8 cellular contexts compared by ENCODE assay signal in genomic region chr14:90330203-90331196, GRCh38. TPM values are rescaled to one million over a fixed set of nuclear protein-coding genes. Genes with fewer than 3 reads are reported as not detected.
DNase-seq lines count a peak whose midpoint lies in the region; ATAC-seq lines count a peak whose summit lies in the region.

No MANE protein-coding gene starts in this region.

- H3K27me3 Mint-ChIP-seq in activated CD4-positive, alpha-beta T cell treated with anti-CD3 and anti-CD28 coated beads for 36 hours: peaks cover 1% of the 10 kb centered on the region
- peaks cover 17% of the 10 kb centered on the region for H3K27me3 Mint-ChIP-seq in activated T-helper 1 cell treated with anti-CD3 and anti-CD28 coated beads, Interleukin-12 subunit alpha, Interleukin-12 subunit beta, Interleukin-2, Interleukin-4 antibody, amounts not matched to agents 30 ng/mL and 10 ng/mL and 1 ng/mL, durations not matched to agents 14 hours and 24 hours and 36 hours (ENCODE audit: insufficient read depth)

- H3K36me3 ChIP-seq in iPS-20b (ENCODE audit: insufficient read depth, low read depth, low read length) (no peaks in the 10 kb centered on the region), subcutaneous abdominal adipose tissue (ENCODE audit: control insufficient read depth in 5 of 5, insufficient read depth in 5 of 5, low read length in 5 of 5) (no peaks in the 10 kb centered on the region)

- H3K4me3 ChIP-seq in iPS-20b (ENCODE audit: low read length): peak overlapping the region; percentile 84
- H3K4me3 ChIP-seq in subcutaneous abdominal adipose tissue (ENCODE audit: low read depth in 1 of 5, low read length in 5 of 5): peak overlapping the region; percentile 79 to 96 (median 90)

- no peak for ATAC-seq in activated CD4-positive, alpha-beta T cell treated with anti-CD3 and anti-CD28 coated beads for 36 hours
- no peak for ATAC-seq in HG02678 (IDR thresholded peaks at IDR 0.05; ENCODE audit: unreplicated experiment)
- ATAC-seq in GM18519 (IDR thresholded peaks at IDR 0.05; ENCODE audit: low FRiP score, unreplicated experiment): no peak

- intact Hi-C loops in activated CD4-positive, alpha-beta T cell treated with anti-CD3 and anti-CD28 coated beads for 36 hours (cut with DNase I, micrococcal nuclease): loop anchor here in 1 of 2 experiments (1.0 to 5.0 kb wide), 5 partner anchors 53 to 732 kb away; partner anchors contain the start of genes CALM1, PSMC1, RPS6KA5 and TDP1
- intact Hi-C loops in activated T-helper 1 cell treated with anti-CD3 and anti-CD28 coated beads, Interleukin-12 subunit alpha, Interleukin-12 subunit beta, Interleukin-2, Interleukin-4 antibody, amounts not matched to agents 30 ng/mL and 10 ng/mL and 1 ng/mL, durations not matched to agents 14 hours and 24 hours and 36 hours (cut with micrococcal nuclease): loop anchor here (1.0 to 5.0 kb wide), 6 partner anchors 53 to 497 kb away; partner anchors contain the start of genes CALM1, PSMC1 and TDP1

- no peaks in the 10 kb centered on the region for H3K9me3 Mint-ChIP-seq in activated CD4-positive, alpha-beta T cell treated with anti-CD3 and anti-CD28 coated beads for 36 hours (ENCODE audit: low read depth)
- no peaks in the 10 kb centered on the region for H3K9me3 Mint-ChIP-seq in activated T-helper 1 cell treated with anti-CD3 and anti-CD28 coated beads, Interleukin-12 subunit alpha, Interleukin-12 subunit beta, Interleukin-2, Interleukin-4 antibody, amounts not matched to agents 30 ng/mL and 10 ng/mL and 1 ng/mL, durations not matched to agents 14 hours and 24 hours and 36 hours

- H3K9me3 ChIP-seq in iPS-20b (ENCODE audit: insufficient read depth, low read depth, low read length): no peaks in the 10 kb centered on the region
- H3K9me3 ChIP-seq in subcutaneous abdominal adipose tissue (ENCODE audit: control insufficient read depth in 5 of 5, low read length in 5 of 5): no peaks in the 10 kb centered on the region

- no peak for DNase-seq in activated CD4-positive, alpha-beta T cell treated with anti-CD3 and anti-CD28 coated beads for 36 hours
- DNase-seq in activated CD4-positive, alpha-beta T cell treated with anti-CD3 and anti-CD28 coated beads, Interleukin-2, amount 50 U/mL, for 1 hour: no peak
- DNase-seq in activated T-helper 1 cell treated with anti-CD3 and anti-CD28 coated beads, Interleukin-12 subunit alpha, Interleukin-12 subunit beta, Interleukin-2, Interleukin-4 antibody, amounts not matched to agents 30 ng/mL and 10 ng/mL and 1 ng/mL, durations not matched to agents 14 hours and 24 hours and 36 hours (ENCODE audit: low spot score): no peak
- DNase-seq in DMS153 (lab: John Stamatoyannopoulos, UW): no peak

- peaks cover 23% of the 10 kb centered on the region for H3K4me1 Mint-ChIP-seq in activated CD4-positive, alpha-beta T cell treated with anti-CD3 and anti-CD28 coated beads for 36 hours
- H3K4me1 Mint-ChIP-seq in activated T-helper 1 cell treated with anti-CD3 and anti-CD28 coated beads, Interleukin-12 subunit alpha, Interleukin-12 subunit beta, Interleukin-2, Interleukin-4 antibody, amounts not matched to agents 30 ng/mL and 10 ng/mL and 1 ng/mL, durations not matched to agents 14 hours and 24 hours and 36 hours (ENCODE audit: low read depth): peaks cover 26% of the 10 kb centered on the region

- peak overlapping the region; percentile 89 for H3K4me3 Mint-ChIP-seq in activated CD4-positive, alpha-beta T cell treated with anti-CD3 and anti-CD28 coated beads for 36 hours
- peak overlapping the region; percentile 93 for H3K4me3 Mint-ChIP-seq in activated T-helper 1 cell treated with anti-CD3 and anti-CD28 coated beads, Interleukin-12 subunit alpha, Interleukin-12 subunit beta, Interleukin-2, Interleukin-4 antibody, amounts not matched to agents 30 ng/mL and 10 ng/mL and 1 ng/mL, durations not matched to agents 14 hours and 24 hours and 36 hours

- H3K9ac ChIP-seq in iPS-20b (ENCODE audit: low read depth, low read length): peak overlapping the region; percentile 92; the same call in 1 of the 2 replicates
- peak overlapping the region in 4 of 5 donors; percentile 64 to 88 (median 84) for H3K9ac ChIP-seq in subcutaneous abdominal adipose tissue (ENCODE audit: low read length in 5 of 5)

- H3K27me3 ChIP-seq in iPS-20b (ENCODE audit: insufficient read depth, low read length) (peaks cover 18% of the 10 kb centered on the region), subcutaneous abdominal adipose tissue (ENCODE audit: control insufficient read depth in 5 of 5, insufficient read depth in 4 of 5, low read length in 5 of 5) (no peaks in the 10 kb centered on the region)

- H3K27ac ChIP-seq in iPS-20b (ENCODE audit: low read length): no peak overlapping the region
- H3K27ac ChIP-seq in subcutaneous abdominal adipose tissue (ENCODE audit: low read depth, low read length): peak overlapping the region; percentile 65

- CTCF ChIA-PET in activated CD4-positive, alpha-beta T cell treated with anti-CD3 and anti-CD28 coated beads for 36 hours (lab: Charles Lee): interaction anchor here (1.2 kb wide), 1 partner anchor 367 kb away, joined by 4 read pairs; no protein-coding TSS in a partner anchor

- peak overlapping the region; percentile 93 for H3K27ac Mint-ChIP-seq in activated CD4-positive, alpha-beta T cell treated with anti-CD3 and anti-CD28 coated beads for 36 hours
- peak overlapping the region; percentile 88 for H3K27ac Mint-ChIP-seq in activated T-helper 1 cell treated with anti-CD3 and anti-CD28 coated beads, Interleukin-12 subunit alpha, Interleukin-12 subunit beta, Interleukin-2, Interleukin-4 antibody, amounts not matched to agents 30 ng/mL and 10 ng/mL and 1 ng/mL, durations not matched to agents 14 hours and 24 hours and 36 hours

- H3K4me1 ChIP-seq in iPS-20b (ENCODE audit: insufficient read depth, low read length) (no peaks in the 10 kb centered on the region), subcutaneous abdominal adipose tissue (ENCODE audit: control insufficient read depth in 5 of 5, insufficient read depth in 5 of 5, low read length in 5 of 5) (peaks cover 2 to 17% (median 16%) of the 10 kb centered on the region in 5 donors)

- POLR2A ChIA-PET in activated CD4-positive, alpha-beta T cell treated with anti-CD3 and anti-CD28 coated beads for 36 hours (lab: Charles Lee): interaction anchor here (0.6 kb wide), 1 partner anchor 9 kb away, joined by 3 read pairs; no protein-coding TSS in a partner anchor

- H3K36me3 Mint-ChIP-seq in activated CD4-positive, alpha-beta T cell treated with anti-CD3 and anti-CD28 coated beads for 36 hours (ENCODE audit: low read depth): peaks cover 10% of the 10 kb centered on the region
- H3K36me3 Mint-ChIP-seq in activated T-helper 1 cell treated with anti-CD3 and anti-CD28 coated beads, Interleukin-12 subunit alpha, Interleukin-12 subunit beta, Interleukin-2, Interleukin-4 antibody, amounts not matched to agents 30 ng/mL and 10 ng/mL and 1 ng/mL, durations not matched to agents 14 hours and 24 hours and 36 hours (ENCODE audit: low read depth): peaks cover 4% of the 10 kb centered on the region

RNA-seq across cellular contexts. Expression of gene NRDE2, which starts 1.2 kb away (rescaled TPM):
- 10 to 100 TPM; 22.8 to 25.3 TPM for total RNA-seq in activated CD4-positive, alpha-beta T cell treated with anti-CD3 and anti-CD28 coated beads for 36 hours
- 22.9 and 24.4 TPM in 2 replicates for total RNA-seq in activated T-helper 1 cell treated with anti-CD3 and anti-CD28 coated beads, Interleukin-12 subunit alpha, Interleukin-12 subunit beta, Interleukin-2, Interleukin-4 antibody, amounts not matched to agents 30 ng/mL and 10 ng/mL and 1 ng/mL, durations not matched to agents 14 hours and 24 hours and 36 hours
